1 cellular context compared by ENCODE assay signal in genomic region chr2:70091364-70091763, GRCh38.
TF ChIP-seq lines count a peak whose summit lies in the region.

No MANE protein-coding gene starts in this region.

TF ChIP-seq in liver, 16 proteins besides CTCF, POLR2A, EP300 and RAD21 (continued from another document):
- TF ChIP-seq JUND (IDR thresholded peaks at IDR 0.05): no peak
- TF ChIP-seq RXRA (IDR thresholded peaks at IDR 0.05): no peak
- TF ChIP-seq SP1 (IDR thresholded peaks at IDR 0.05): no peak
- TF ChIP-seq REST (IDR thresholded peaks at IDR 0.05): no peak
- no peak for TF ChIP-seq TAF1 (conservative IDR thresholded peaks at IDR 0.05)
- TF ChIP-seq ZBTB33 (IDR thresholded peaks at IDR 0.05): no peak
- TF ChIP-seq YY1 (IDR thresholded peaks at IDR 0.05): no peak
- TF ChIP-seq ATF3 (IDR thresholded peaks at IDR 0.05): no peak
- no peak for TF ChIP-seq HNF4G (IDR thresholded peaks at IDR 0.05)
- TF ChIP-seq HNF4A (conservative IDR thresholded peaks at IDR 0.05): no peak
